25 cellular contexts compared by ENCODE assay signal in genomic region chr14:95138876-95139275, GRCh38. TPM values are rescaled to one million over a fixed set of nuclear protein-coding genes. Genes with fewer than 3 reads are reported as not detected.
DNase-seq lines count a peak whose midpoint lies in the region; ATAC-seq and TF ChIP-seq lines count a peak whose summit lies in the region.
"Had no signal": no experiment of that assay in that cellular context is flagged by ENCODE, and none has a peak within 500 bp of the region (broad histone marks: within the 10 kb centered on the region; RNA-seq: fewer than 3 reads in every experiment).

No MANE protein-coding gene starts in this region.

- H3K9me3 ChIP-seq in GM23248 (ENCODE audit: low read depth): no peaks in the 10 kb centered on the region
- H3K9me3 ChIP-seq in prostate gland: no peaks in the 10 kb centered on the region
- H3K9me3 ChIP-seq: gastroesophageal sphincter, pancreas had no signal

- H3K79me2 ChIP-seq in GM23248 (ENCODE audit: insufficient read depth): peaks cover 95% of the 10 kb centered on the region

- TF ChIP-seq POLR2A in prostate gland (IDR thresholded peaks at IDR 0.05): no peak

- H3K4me1 ChIP-seq in GM23248 (ENCODE audit: insufficient read depth): peaks cover 24% of the 10 kb centered on the region
- H3K4me1 ChIP-seq in prostate gland (replicated peaks): peaks cover 17% of the 10 kb centered on the region

- peak overlapping the region in 3 of 5 donors; percentile 12 to 41 (median 31) for H3K4me3 Mint-ChIP-seq in immature natural killer cell
- H3K4me3 Mint-ChIP-seq in CD14-positive monocyte: no peak overlapping the region
- H3K4me3 Mint-ChIP-seq: activated naive CD4-positive, alpha-beta T cell treated with anti-CD3 and anti-CD28 coated beads for 36 hours; activated T-cell treated with anti-CD3 and anti-CD28 coated beads, Interleukin-2, amount 50 U/mL, for 72 hours; HFFc6; nephron had no signal

- H3K9me2 ChIP-seq in GM23248 (ENCODE audit: insufficient read depth): no peaks in the 10 kb centered on the region; the same call in 1 of the 2 replicates

- intact Hi-C loops in CD14-positive monocyte (cut with micrococcal nuclease) (loop anchor here in 1 of 2 donors (5.0 kb wide), 1 partner anchor 48 kb away; no protein-coding TSS in a partner anchor), prostate gland (cut with DNase I) (no loop called here)

- ATAC-seq in HG03469 (IDR thresholded peaks at IDR 0.05; ENCODE audit: unreplicated experiment): no peak
- ATAC-seq: activated T-cell treated with anti-CD3 and anti-CD28 coated beads, Interleukin-2, amount 50 U/mL, for 72 hours; gastroesophageal sphincter; left ventricle myocardium superior; pancreas had no signal

- DNase-seq in GM23248 (peak; percentile 66), immature natural killer cell (no peak), stromal cell of bone marrow (ENCODE audit: low read depth) (peak; percentile 18), CD14-positive monocyte (ENCODE audit: low spot score) (no peak), prostate gland (ENCODE audit: low spot score) (no peak)
- DNase-seq: activated CD4-positive, alpha-beta T cell treated with anti-CD3 and anti-CD28 coated beads, Interleukin-2, amount 50 U/mL, for 4 hours; activated naive CD4-positive, alpha-beta T cell treated with anti-CD3 and anti-CD28 coated beads for 36 hours; activated T-cell treated with anti-CD3 and anti-CD28 coated beads, Interleukin-2, amount 50 U/mL, for 72 hours; amniotic stem cell; cortex of kidney; HFFc6; hypothalamus; left ventricle myocardium superior; NCI-H1105 treated with DMSO at 0.1 percent for 48 hours; NCI-H1930; NCI-H69; pancreas; small intestine; stimulated activated CD8-positive, alpha-beta memory T cell treated with anti-CD3 and anti-CD28 coated beads, Interleukin-4, amount 100 ng/mL, for 48 hours; trophoblast cell had no signal

- H2AFZ ChIP-seq in GM23248: no peak overlapping the region

- no peak overlapping the region for H3K9ac ChIP-seq in GM23248

- peaks cover 19% of the 10 kb centered on the region for H3F3A ChIP-seq in GM23248 (ENCODE audit: insufficient read depth)

- peak overlapping the region; percentile 25 for H3K4me2 ChIP-seq in GM23248 (ENCODE audit: unreplicated experiment)

- H3K36me3 ChIP-seq in GM23248 (ENCODE audit: low read depth) (no peaks in the 10 kb centered on the region), prostate gland (no peaks in the 10 kb centered on the region)
- H3K36me3 ChIP-seq: gastroesophageal sphincter, pancreas had no signal

- TF ChIP-seq CTCF in CD14-positive monocyte (IDR thresholded peaks at IDR 0.05) (no peak), prostate gland (IDR thresholded peaks at IDR 0.05) (no peak)

- H3K27me3 ChIP-seq in GM23248 (replicated peaks; ENCODE audit: insufficient read depth) (no peaks in the 10 kb centered on the region), prostate gland (replicated peaks; ENCODE audit: insufficient read depth) (no peaks in the 10 kb centered on the region)
- H3K27me3 ChIP-seq: gastroesophageal sphincter, pancreas had no signal

- peaks cover 0 to 4% (median 0%) of the 10 kb centered on the region in 3 donors for H3K36me3 Mint-ChIP-seq in immature natural killer cell
- H3K36me3 Mint-ChIP-seq in CD14-positive monocyte: peaks cover 6 to 26% of the 10 kb centered on the region in 2 donors
- H3K36me3 Mint-ChIP-seq: IgD-negative memory B cell had no signal

- peaks cover 10% of the 10 kb centered on the region; the same call in 1 of the 2 replicates for H4K20me1 ChIP-seq in GM23248 (ENCODE audit: insufficient read depth)

- H3K27me3 Mint-ChIP-seq in immature natural killer cell (ENCODE audit: low read depth in 3 of 3): peaks cover 0 to 2% (median 0%) of the 10 kb centered on the region in 3 donors
- H3K27me3 Mint-ChIP-seq in CD14-positive monocyte (ENCODE audit: low read depth in 3 of 3): peaks cover 0 to 3% (median 0%) of the 10 kb centered on the region in 3 donors
- H3K27me3 Mint-ChIP-seq: IgD-negative memory B cell had no signal

- peak overlapping the region in 1 of 6 donors; percentile 64 for H3K27ac Mint-ChIP-seq in immature natural killer cell
- peak overlapping the region in 1 of 7 donors; percentile 30 for H3K27ac Mint-ChIP-seq in CD14-positive monocyte
- H3K27ac Mint-ChIP-seq: HFFc6, IgD-negative memory B cell had no signal

- no peaks in the 10 kb centered on the region for H3K9me3 Mint-ChIP-seq in immature natural killer cell
- peaks cover 8 to 13% (median 12%) of the 10 kb centered on the region in 7 donors for H3K9me3 Mint-ChIP-seq in CD14-positive monocyte
- H3K9me3 Mint-ChIP-seq: activated naive CD4-positive, alpha-beta T cell treated with anti-CD3 and anti-CD28 coated beads for 36 hours; activated T-cell treated with anti-CD3 and anti-CD28 coated beads, Interleukin-2, amount 50 U/mL, for 72 hours; HFFc6; IgD-negative memory B cell; nephron had no signal

- no CpG with 5 or more reads among the region's 1 CpG for WGBS in GM23248 (ENCODE audit: low coverage in 1 of 2, low lambda C conversion rate in 2 of 2, missing lambda C conversion rate in 2 of 2), 2 experiments
- no CpG with 5 or more reads among the region's 1 CpG for WGBS in prostate gland

- H3K27ac ChIP-seq in GM23248 (no peak overlapping the region), angular gyrus (ENCODE audit: low read depth, low read length) (peak overlapping the region; percentile 95), prostate gland (no peak overlapping the region)
- H3K27ac ChIP-seq: gastroesophageal sphincter had no signal

- in situ Hi-C loops in GM23248 (cut with MboI): no loop called here

- H3K4me1 Mint-ChIP-seq in immature natural killer cell (peaks cover 58 to 92% of the 10 kb centered on the region in 2 donors), CD14-positive monocyte (peaks cover 45% of the 10 kb centered on the region)

- no peak overlapping the region for H3K4me3 ChIP-seq in GM23248
- no peak overlapping the region for H3K4me3 ChIP-seq in prostate gland
- H3K4me3 ChIP-seq: gastroesophageal sphincter, pancreas had no signal

RNA-seq across cellular contexts. Expression of gene DICER1, which starts 18.5 kb away (rescaled TPM):
- total RNA-seq in GM23248 (2014; rRNA removed; shearing (Covaris generic)): 27.6 and 28.2 TPM in 2 replicates
- polyA plus RNA-seq in GM23248 (2016; fragmentation: Nextera tagmentation; extraction: Ambion mirVana) (9.8 and 10.8 TPM in 2 replicates), immature natural killer cell (10 to 100 TPM in 1 of 3 donors, 1 to 10 TPM in 2; 6.5 to 11.7 (median 7.0) TPM), CD14-positive monocyte (10 to 100 TPM; 26.5 to 38.4 TPM)
- total RNA-seq in prostate gland: 10 to 100 TPM; 25.4 to 86.3 TPM

Comparison
In these comparisons a context has a peak if more than half of its experiments do, and no peak if none do; other contexts are left out.
1. DNase-seq: peak in GM23248 (single experiment) and stromal cell of bone marrow (single experiment); none in immature natural killer cell (0 of 3), CD14-positive monocyte (single experiment) and prostate gland (single experiment).
2. H3K4me3 Mint-ChIP-seq: peak in immature natural killer cell (3 of 5); none in CD14-positive monocyte (0 of 2).